8 cellular contexts compared by ENCODE assay signal in the genomic region with DNA sequence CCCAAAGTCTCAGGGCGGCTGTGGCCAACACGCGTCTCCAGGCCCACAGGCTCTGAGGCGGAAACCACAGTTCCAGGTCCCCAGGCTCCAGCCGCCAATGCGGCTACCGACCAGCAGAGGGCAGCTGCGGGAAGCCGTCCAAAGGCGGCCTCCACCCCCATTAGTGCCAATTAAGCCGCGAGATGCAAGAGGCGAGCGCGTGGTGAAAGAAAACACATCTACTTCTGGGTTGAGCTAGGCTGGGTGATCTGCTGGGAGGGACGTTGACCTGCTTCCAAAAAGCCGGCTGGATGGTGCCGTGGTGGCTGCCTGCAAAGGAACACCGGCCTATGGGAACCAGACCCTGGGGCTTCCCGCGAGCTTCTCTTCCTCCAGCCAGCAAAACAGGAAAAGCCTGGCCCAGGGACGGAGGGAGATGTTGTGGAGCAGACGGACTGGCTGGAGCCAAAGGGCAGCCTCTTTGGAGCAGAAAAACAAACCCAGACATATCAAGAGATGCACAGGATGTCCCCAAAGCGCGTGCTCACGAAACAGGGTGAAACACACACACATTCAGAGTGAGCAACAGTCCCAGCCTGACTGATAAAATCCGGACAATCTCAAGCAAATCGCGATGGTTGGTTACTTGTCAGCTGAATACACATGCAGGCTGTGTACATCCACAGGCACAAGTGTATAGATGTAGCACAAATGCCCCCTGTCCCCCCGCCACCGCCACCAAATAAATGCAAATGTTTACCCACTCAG.
DNase-seq lines count a peak whose midpoint lies in the region; ATAC-seq, FAIRE-seq and TF ChIP-seq lines count a peak whose summit lies in the region.

No MANE protein-coding gene starts in this region.

- no peak overlapping the region for H3K9ac ChIP-seq in HepG2 (ENCODE audit: insufficient read depth, low read depth, low read length)

- peak; percentile 96 for ATAC-seq in GM18517 (IDR thresholded peaks at IDR 0.05; ENCODE audit: unreplicated experiment)
- peak; percentile 99 for ATAC-seq in HG02981 (IDR thresholded peaks at IDR 0.05; ENCODE audit: unreplicated experiment)
- peak; percentile 99 for ATAC-seq in HepG2

- TF ChIP-seq POLR2A in HepG2 (IDR thresholded peaks at IDR 0.05; ENCODE audit: insufficient read depth in 1 of 2, low read depth in 2 of 2, low read length in 2 of 2): no peak

- FAIRE-seq in HepG2 (lab: Jason Lieb, UNC): no peak

- H2AFZ ChIP-seq in HepG2 (ENCODE audit: low read length): no peak overlapping the region

- no peaks in the 10 kb centered on the region for H3K36me3 ChIP-seq in HepG2 (replicated peaks in 1 of 2; ENCODE audit: control insufficient read depth in 1 of 2, insufficient read depth in 2 of 2, low read length in 2 of 2)

- H3K79me2 ChIP-seq in HepG2 (ENCODE audit: insufficient read depth, low read length): no peaks in the 10 kb centered on the region

- WGBS in HepG2 (ENCODE audit: low lambda C conversion rate): 11% methylated on average over 12 of the region's 31 CpGs

- H3K27me3 ChIP-seq in AG04450 (ENCODE audit: control insufficient read depth, insufficient read depth, low read length): no peaks in the 10 kb centered on the region
- no peaks in the 10 kb centered on the region; a peak in 1 of 5 replicates for H3K27me3 ChIP-seq in HepG2 (ENCODE audit: control insufficient read depth in 1 of 2, insufficient read depth in 2 of 2, low read length in 2 of 2)

- CTCF ChIA-PET in AG04450 (lab: Charles Lee): interaction anchor here (0.6 to 4.1 kb wide), 13 partner anchors 9 to 977 kb away, joined by 3 to 24 read pairs (median 4); no protein-coding TSS in a partner anchor
- CTCF ChIA-PET in HepG2 (lab: Yijun Ruan, JAX; ENCODE audit: low intra/inter-chr PET ratio, low total read pairs): interaction anchor here (1.8 kb wide), 1 partner anchor 792 kb away, joined by 8 read pairs; no protein-coding TSS in a partner anchor

- H3K9me3 ChIP-seq in AG04450 (ENCODE audit: control insufficient read depth, insufficient read depth, low read length) (peaks cover 6% of the 10 kb centered on the region), HepG2 (ENCODE audit: low read length) (no peaks in the 10 kb centered on the region)

- H4K20me1 ChIP-seq in HepG2 (ENCODE audit: insufficient read depth, low read length): no peaks in the 10 kb centered on the region

- no peak for DNase-seq in AG04450 (ENCODE audit: low read depth, low spot score)
- peak; percentile 57 for DNase-seq in NCI-H1694 (lab: John Stamatoyannopoulos, UW)
- DNase-seq in UCSD-AML1 (lab: John Stamatoyannopoulos, UW; ENCODE audit: unreplicated experiment): peak; percentile 77
- peak; percentile 82 for DNase-seq in coronary artery (ENCODE audit: low spot score)
- peak; percentile 27 for DNase-seq in HepG2 (ENCODE audit: low spot score)
- peak; percentile 40 for DNase-seq in stimulated activated CD4-positive, alpha-beta T cell treated with anti-CD3 and anti-CD28 coated beads, Interleukin-4, amount 100 ng/mL, for 1 hour

- TF ChIP-seq EP300 in HepG2 (IDR thresholded peaks at IDR 0.05; ENCODE audit: low read depth in 2 of 2, low read length in 2 of 2) (no peak), HepG2 (CRISPR knock-in tag; IDR thresholded peaks at IDR 0.05; ENCODE audit: borderline replicate concordance) (no peak)

- intact Hi-C loops in HepG2 (cut with micrococcal nuclease; ENCODE audit: unreplicated experiment): loop anchor here (1.0 kb wide), 2 partner anchors 413 to 793 kb away; no protein-coding TSS in a partner anchor

- POLR2A ChIA-PET in AG04450 (lab: Yijun Ruan, JAX): no interaction called here
- POLR2A ChIA-PET in HepG2 (lab: Yijun Ruan, JAX): no interaction called here

- no TSS peak for BruUV-seq in HepG2 (replicated peaks; lab: Mats Ljungman, UMichigan)

- peak; percentile 79 for TF ChIP-seq RAD21 in HepG2 (CRISPR knock-in tag; IDR thresholded peaks at IDR 0.05)

- H3K4me1 ChIP-seq in HepG2 (ENCODE audit: insufficient read depth, low read length): no peaks in the 10 kb centered on the region

- peak; percentile 72 for TF ChIP-seq CTCF in AG04450 (IDR thresholded peaks at IDR 0.05; ENCODE audit: low read depth, low read length)
- TF ChIP-seq CTCF in coronary artery (IDR thresholded peaks at IDR 0.05): peak; percentile 92
- peak; percentile 94 for TF ChIP-seq CTCF in HepG2 (CRISPR knock-in tag; IDR thresholded peaks at IDR 0.05)

- in situ Hi-C loops in HepG2 (cut with HindIII; ENCODE audit: extremely low pct_ligation_motif_present, low pct_unique_long_range_greater_than_20kb): loop anchor here (10.0 kb wide), 1 partner anchor 798 kb away; no protein-coding TSS in a partner anchor

- H3K4me2 ChIP-seq in HepG2 (ENCODE audit: low read depth, low read length): peak overlapping the region; percentile 48

- H3K4me3 ChIP-seq in AG04450 (ENCODE audit: low read depth, low read length) (peak overlapping the region; percentile 43), coronary artery (peak overlapping the region; percentile 66), HepG2 (replicated peaks in 1 of 3; ENCODE audit: insufficient read depth in 1 of 3, low read depth in 2 of 3, low read length in 3 of 3) (peak overlapping the region in 1 of 3 experiments; percentile 36; a peak in 1 of 6 replicates)

- H3K27ac ChIP-seq in AG04450 (ENCODE audit: low read depth, low read length) (no peak overlapping the region), coronary artery (peak overlapping the region; percentile 4 to 40), HepG2 (ENCODE audit: extremely low read length, insufficient read depth, low read length) (no peak overlapping the region)

TF ChIP-seq in HepG2, 621 proteins besides CTCF, POLR2A, EP300 and RAD21 (continues in another document):
- TF ChIP-seq KDM2A (CRISPR knock-in tag; IDR thresholded peaks at IDR 0.05; ENCODE audit: borderline replicate concordance, low read depth): peak; percentile 51; the same call in 1 of the 2 replicates
- TF ChIP-seq, protein P1, sequence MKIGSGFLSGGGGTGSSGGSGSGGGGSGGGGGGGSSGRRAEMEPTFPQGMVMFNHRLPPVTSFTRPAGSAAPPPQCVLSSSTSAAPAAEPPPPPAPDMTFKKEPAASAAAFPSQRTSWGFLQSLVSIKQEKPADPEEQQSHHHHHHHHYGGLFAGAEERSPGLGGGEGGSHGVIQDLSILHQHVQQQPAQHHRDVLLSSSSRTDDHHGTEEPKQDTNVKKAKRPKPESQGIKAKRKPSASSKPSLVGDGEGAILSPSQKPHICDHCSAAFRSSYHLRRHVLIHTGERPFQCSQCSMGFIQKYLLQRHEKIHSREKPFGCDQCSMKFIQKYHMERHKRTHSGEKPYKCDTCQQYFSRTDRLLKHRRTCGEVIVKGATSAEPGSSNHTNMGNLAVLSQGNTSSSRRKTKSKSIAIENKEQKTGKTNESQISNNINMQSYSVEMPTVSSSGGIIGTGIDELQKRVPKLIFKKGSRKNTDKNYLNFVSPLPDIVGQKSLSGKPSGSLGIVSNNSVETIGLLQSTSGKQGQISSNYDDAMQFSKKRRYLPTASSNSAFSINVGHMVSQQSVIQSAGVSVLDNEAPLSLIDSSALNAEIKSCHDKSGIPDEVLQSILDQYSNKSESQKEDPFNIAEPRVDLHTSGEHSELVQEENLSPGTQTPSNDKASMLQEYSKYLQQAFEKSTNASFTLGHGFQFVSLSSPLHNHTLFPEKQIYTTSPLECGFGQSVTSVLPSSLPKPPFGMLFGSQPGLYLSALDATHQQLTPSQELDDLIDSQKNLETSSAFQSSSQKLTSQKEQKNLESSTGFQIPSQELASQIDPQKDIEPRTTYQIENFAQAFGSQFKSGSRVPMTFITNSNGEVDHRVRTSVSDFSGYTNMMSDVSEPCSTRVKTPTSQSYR (CRISPR knock-in tag; IDR thresholded peaks at IDR 0.05; ENCODE audit: borderline replicate concordance): peak; percentile 38; the same call in 1 of the 2 replicates
- TF ChIP-seq, protein P2, sequence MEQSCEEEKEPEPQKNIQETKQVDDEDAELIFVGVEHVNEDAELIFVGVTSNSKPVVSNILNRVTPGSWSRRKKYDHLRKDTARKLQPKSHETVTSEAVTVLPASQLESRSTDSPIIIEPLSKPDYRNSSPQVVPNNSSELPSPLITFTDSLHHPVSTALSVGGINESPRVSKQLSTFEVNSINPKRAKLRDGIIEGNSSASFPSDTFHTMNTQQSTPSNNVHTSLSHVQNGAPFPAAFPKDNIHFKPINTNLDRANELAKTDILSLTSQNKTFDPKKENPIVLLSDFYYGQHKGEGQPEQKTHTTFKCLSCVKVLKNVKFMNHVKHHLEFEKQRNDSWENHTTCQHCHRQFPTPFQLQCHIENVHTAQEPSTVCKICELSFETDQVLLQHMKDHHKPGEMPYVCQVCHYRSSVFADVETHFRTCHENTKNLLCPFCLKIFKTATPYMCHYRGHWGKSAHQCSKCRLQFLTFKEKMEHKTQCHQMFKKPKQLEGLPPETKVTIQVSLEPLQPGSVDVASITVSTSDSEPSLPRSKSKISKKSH (CRISPR knock-in tag; IDR thresholded peaks at IDR 0.05; ENCODE audit: borderline replicate concordance): peak; percentile 42; the same call in 1 of the 2 replicates
- TF ChIP-seq, protein P3, sequence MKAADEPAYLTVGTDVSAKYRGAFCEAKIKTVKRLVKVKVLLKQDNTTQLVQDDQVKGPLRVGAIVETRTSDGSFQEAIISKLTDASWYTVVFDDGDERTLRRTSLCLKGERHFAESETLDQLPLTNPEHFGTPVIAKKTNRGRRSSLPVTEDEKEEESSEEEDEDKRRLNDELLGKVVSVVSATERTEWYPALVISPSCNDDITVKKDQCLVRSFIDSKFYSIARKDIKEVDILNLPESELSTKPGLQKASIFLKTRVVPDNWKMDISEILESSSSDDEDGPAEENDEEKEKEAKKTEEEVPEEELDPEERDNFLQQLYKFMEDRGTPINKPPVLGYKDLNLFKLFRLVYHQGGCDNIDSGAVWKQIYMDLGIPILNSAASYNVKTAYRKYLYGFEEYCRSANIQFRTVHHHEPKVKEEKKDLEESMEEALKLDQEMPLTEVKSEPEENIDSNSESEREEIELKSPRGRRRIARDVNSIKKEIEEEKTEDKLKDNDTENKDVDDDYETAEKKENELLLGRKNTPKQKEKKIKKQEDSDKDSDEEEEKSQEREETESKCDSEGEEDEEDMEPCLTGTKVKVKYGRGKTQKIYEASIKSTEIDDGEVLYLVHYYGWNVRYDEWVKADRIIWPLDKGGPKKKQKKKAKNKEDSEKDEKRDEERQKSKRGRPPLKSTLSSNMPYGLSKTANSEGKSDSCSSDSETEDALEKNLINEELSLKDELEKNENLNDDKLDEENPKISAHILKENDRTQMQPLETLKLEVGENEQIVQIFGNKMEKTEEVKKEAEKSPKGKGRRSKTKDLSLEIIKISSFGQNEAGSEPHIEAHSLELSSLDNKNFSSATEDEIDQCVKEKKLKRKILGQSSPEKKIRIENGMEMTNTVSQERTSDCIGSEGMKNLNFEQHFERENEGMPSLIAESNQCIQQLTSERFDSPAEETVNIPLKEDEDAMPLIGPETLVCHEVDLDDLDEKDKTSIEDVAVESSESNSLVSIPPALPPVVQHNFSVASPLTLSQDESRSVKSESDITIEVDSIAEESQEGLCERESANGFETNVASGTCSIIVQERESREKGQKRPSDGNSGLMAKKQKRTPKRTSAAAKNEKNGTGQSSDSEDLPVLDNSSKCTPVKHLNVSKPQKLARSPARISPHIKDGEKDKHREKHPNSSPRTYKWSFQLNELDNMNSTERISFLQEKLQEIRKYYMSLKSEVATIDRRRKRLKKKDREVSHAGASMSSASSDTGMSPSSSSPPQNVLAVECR (CRISPR knock-in tag; IDR thresholded peaks at IDR 0.05; ENCODE audit: borderline replicate concordance): no peak

Comparison
In these comparisons a context has a peak if more than half of its experiments do, and no peak if none do; other contexts are left out.
1. H3K27ac ChIP-seq: peak in coronary artery (2 of 2); none in AG04450 (single experiment) and HepG2 (single experiment).
2. Peak in every context shown above with its lines, with median percentiles within 50 percentile points of each other: CTCF ChIP-seq and ATAC-seq.